ENCODE assay signal across 8 cellular contexts in the genomic region with DNA sequence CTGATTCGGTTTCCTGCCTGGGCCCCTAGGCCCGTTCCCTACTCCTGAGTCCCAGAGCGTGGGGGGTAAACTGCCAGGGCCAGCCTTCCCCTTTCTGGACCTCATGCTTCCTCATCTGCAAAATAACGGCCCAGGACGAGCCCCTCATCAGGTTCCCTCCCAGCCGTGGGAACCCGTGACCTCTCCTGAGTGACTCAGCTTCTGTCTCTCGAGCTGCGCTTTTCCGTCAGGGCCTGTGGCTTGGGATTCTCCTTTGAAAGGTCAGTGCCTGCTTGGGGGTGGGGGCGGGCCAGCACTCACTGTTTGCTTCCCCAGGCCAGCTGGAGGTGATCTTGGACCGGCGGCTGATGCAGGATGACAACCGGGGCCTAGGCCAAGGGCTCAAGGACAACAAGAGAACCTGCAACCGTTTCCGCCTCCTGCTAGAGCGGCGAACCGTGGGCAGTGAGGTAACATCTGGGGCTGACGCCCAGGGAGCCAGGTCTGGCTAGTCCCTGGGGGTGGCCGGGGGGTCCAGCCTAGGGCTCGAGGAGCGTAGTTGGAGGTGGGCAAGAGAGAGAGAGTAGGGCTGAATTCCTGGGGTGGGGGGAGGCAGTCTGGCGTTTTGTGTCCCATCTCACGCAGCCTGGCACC. TPM values are rescaled to one million over a fixed set of nuclear protein-coding genes. Genes with fewer than 3 reads are reported as not detected.
DNase-seq lines count a peak whose midpoint lies in the region; ATAC-seq and TF ChIP-seq lines count a peak whose summit lies in the region.
"Had no signal": no experiment of that assay in that cellular context is flagged by ENCODE, and none has a peak within 500 bp of the region (broad histone marks: within the 10 kb centered on the region; RNA-seq: fewer than 3 reads in every experiment).

No MANE protein-coding gene starts in this region.

- no peak overlapping the region for H3K27ac Mint-ChIP-seq in CD4-positive, CD25-positive, alpha-beta regulatory T cell
- no peak overlapping the region for H3K27ac Mint-ChIP-seq in activated CD4-positive, alpha-beta T cell treated with anti-CD3 and anti-CD28 coated beads, Interleukin-2, amount 10 ng/mL, durations not matched to agents 7 days and 5 days
- no peak overlapping the region for H3K27ac Mint-ChIP-seq in MCF 10A (ENCODE audit: low read depth, unreplicated experiment)
- H3K27ac Mint-ChIP-seq: T-helper 1 cell treated with Interleukin-12 subunit alpha and Interleukin-12 subunit beta and Interleukin-4 antibody, amounts not matched to agents 30 μg/mL and 1 μg/mL, for 36 hours had no signal

- H3K4me3 ChIP-seq in CD4-positive, CD25-positive, alpha-beta regulatory T cell (ENCODE audit: low read depth, low read length), result no peak overlapping the region
- H3K4me3 ChIP-seq in mesenchymal stem cell (ENCODE audit: insufficient read depth in 1 of 2, low read depth in 1 of 2, low read length in 2 of 2), result no peak overlapping the region

- H3K79me1 ChIP-seq in mesenchymal stem cell (replicated peaks; ENCODE audit: low read length, poor library complexity, severe bottlenecking), result no peaks in the 10 kb centered on the region

- H2BK12ac ChIP-seq in mesenchymal stem cell (ENCODE audit: low read length in 2 of 2), result peak overlapping the region in 1 of 2 experiments; percentile 79

- peaks cover 0 to 2% (median 0%) of the 10 kb centered on the region in 4 donors for H3K4me1 Mint-ChIP-seq in CD4-positive, CD25-positive, alpha-beta regulatory T cell
- no peaks in the 10 kb centered on the region for H3K4me1 Mint-ChIP-seq in activated CD4-positive, alpha-beta T cell treated with anti-CD3 and anti-CD28 coated beads, Interleukin-2, amount 10 ng/mL, durations not matched to agents 7 days and 5 days
- H3K4me1 Mint-ChIP-seq in MCF 10A (ENCODE audit: insufficient read depth, unreplicated experiment), result no peaks in the 10 kb centered on the region

- H3K27ac ChIP-seq in CD4-positive, CD25-positive, alpha-beta regulatory T cell (ENCODE audit: insufficient read depth, low read length, poor library complexity, severe bottlenecking), result no peak overlapping the region
- H3K27ac ChIP-seq in mesenchymal stem cell (ENCODE audit: low read length, poor library complexity, severe bottlenecking), result peak overlapping the region; percentile 22

- peaks cover 0 to 2% (median 0%) of the 10 kb centered on the region in 7 donors for H3K9me3 Mint-ChIP-seq in CD4-positive, CD25-positive, alpha-beta regulatory T cell
- no peaks in the 10 kb centered on the region for H3K9me3 Mint-ChIP-seq in activated CD4-positive, alpha-beta T cell treated with anti-CD3 and anti-CD28 coated beads, Interleukin-2, amount 10 ng/mL, durations not matched to agents 7 days and 5 days
- H3K9me3 Mint-ChIP-seq in MCF 10A (ENCODE audit: unreplicated experiment), result no peaks in the 10 kb centered on the region
- H3K9me3 Mint-ChIP-seq: T-helper 1 cell treated with Interleukin-12 subunit alpha and Interleukin-12 subunit beta and Interleukin-4 antibody, amounts not matched to agents 30 μg/mL and 1 μg/mL, for 36 hours had no signal

- no peak overlapping the region for H3K4me2 ChIP-seq in mesenchymal stem cell (ENCODE audit: low read length, poor library complexity, severe bottlenecking)

- H2BK15ac ChIP-seq in mesenchymal stem cell (ENCODE audit: low read depth, poor library complexity, severe bottlenecking), result no peak overlapping the region

- no peaks in the 10 kb centered on the region for H3K9me3 ChIP-seq in CD4-positive, CD25-positive, alpha-beta regulatory T cell (ENCODE audit: control insufficient read depth in 2 of 2, low read length in 2 of 2)
- H3K9me3 ChIP-seq in mesenchymal stem cell (ENCODE audit: control insufficient read depth, low read length), result no peaks in the 10 kb centered on the region

- no peaks in the 10 kb centered on the region for H3K27me3 Mint-ChIP-seq in CD4-positive, CD25-positive, alpha-beta regulatory T cell
- no peaks in the 10 kb centered on the region for H3K27me3 Mint-ChIP-seq in activated CD4-positive, alpha-beta T cell treated with anti-CD3 and anti-CD28 coated beads, Interleukin-2, amount 10 ng/mL, durations not matched to agents 7 days and 5 days
- no peaks in the 10 kb centered on the region for H3K27me3 Mint-ChIP-seq in MCF 10A (ENCODE audit: insufficient read depth, unreplicated experiment)

- CTCF ChIA-PET in activated CD4-positive, alpha-beta T cell treated with anti-CD3 and anti-CD28 coated beads, Interleukin-2, amount 10 ng/mL, durations not matched to agents 7 days and 5 days (lab: Charles Lee), result interaction anchor here (0.6 to 2.4 kb wide), 2 partner anchors 16 to 27 kb away, joined by 3 to 13 read pairs; a partner anchor contains a TSS
- CTCF ChIA-PET in MCF 10A (lab: Yijun Ruan, JAX), result interaction anchor here (0.8 to 1.2 kb wide), 2 partner anchors 16 to 33 kb away, joined by 4 read pairs; no protein-coding TSS in a partner anchor

- H2BK5ac ChIP-seq in mesenchymal stem cell (ENCODE audit: low read depth, low read length, poor library complexity, severe bottlenecking), result no peak overlapping the region

- H3K4ac ChIP-seq in mesenchymal stem cell (ENCODE audit: low read depth in 1 of 2, low read length in 2 of 2), result no peak overlapping the region

- no peak overlapping the region for H3K9ac ChIP-seq in mesenchymal stem cell (ENCODE audit: low read length)

- H3K18ac ChIP-seq in mesenchymal stem cell (ENCODE audit: low read depth in 1 of 2, low read length in 2 of 2), result peak overlapping the region in 1 of 2 experiments; percentile 81

- no peak overlapping the region for H3K23ac ChIP-seq in mesenchymal stem cell (ENCODE audit: low read length in 2 of 2)

- no TSS peak for BruUV-seq in MCF 10A (replicated peaks; lab: Mats Ljungman, UMichigan)

- peak; percentile 18 to 30 for ATAC-seq in CD4-positive, CD25-positive, alpha-beta regulatory T cell (ENCODE audit: low read depth in 2 of 2)

- H2AK5ac ChIP-seq in mesenchymal stem cell (ENCODE audit: low read length, severe bottlenecking), result no peak overlapping the region

- no peak for DNase-seq in CD4-positive, CD25-positive, alpha-beta regulatory T cell
- peak; percentile 50 for DNase-seq in amniotic epithelial cell (ENCODE audit: low read depth)
- peak; percentile 91 for DNase-seq in mesenchymal stem cell
- no peak for DNase-seq in NCI-H2171 (lab: John Stamatoyannopoulos, UW)
- no peak for DNase-seq in activated CD4-positive, alpha-beta T cell treated with anti-CD3 and anti-CD28 coated beads, Interleukin-2, amount 10 ng/mL, durations not matched to agents 7 days and 5 days
- DNase-seq in MCF 10A (ENCODE audit: unreplicated experiment), result no peak
- DNase-seq: NCI-H1694 had no signal

- no peaks in the 10 kb centered on the region for H3K27me3 ChIP-seq in CD4-positive, CD25-positive, alpha-beta regulatory T cell (ENCODE audit: control insufficient read depth, insufficient read depth, low read length)
- no peaks in the 10 kb centered on the region for H3K27me3 ChIP-seq in mesenchymal stem cell (ENCODE audit: control insufficient read depth in 1 of 2, insufficient read depth in 1 of 2, low read length in 2 of 2)

- H3K14ac ChIP-seq in mesenchymal stem cell (ENCODE audit: low read length in 2 of 2), result no peak overlapping the region

- no peak overlapping the region for H3K4me3 Mint-ChIP-seq in CD4-positive, CD25-positive, alpha-beta regulatory T cell
- no peak overlapping the region for H3K4me3 Mint-ChIP-seq in activated CD4-positive, alpha-beta T cell treated with anti-CD3 and anti-CD28 coated beads, Interleukin-2, amount 10 ng/mL, durations not matched to agents 7 days and 5 days
- no peak overlapping the region for H3K4me3 Mint-ChIP-seq in MCF 10A (ENCODE audit: unreplicated experiment)
- H3K4me3 Mint-ChIP-seq: T-helper 1 cell treated with Interleukin-12 subunit alpha and Interleukin-12 subunit beta and Interleukin-4 antibody, amounts not matched to agents 30 μg/mL and 1 μg/mL, for 36 hours had no signal

- no peak overlapping the region for H4K91ac ChIP-seq in mesenchymal stem cell (ENCODE audit: low read length)

- peaks cover 87% of the 10 kb centered on the region for H3K36me3 ChIP-seq in CD4-positive, CD25-positive, alpha-beta regulatory T cell (ENCODE audit: control insufficient read depth, insufficient read depth, low read length)
- H3K36me3 ChIP-seq in mesenchymal stem cell (ENCODE audit: control insufficient read depth in 1 of 2, insufficient read depth in 2 of 2, low read depth in 1 of 2, low read length in 2 of 2), result peaks cover 72 to 97% of the 10 kb centered on the region in 2 experiments

- no peak overlapping the region for H2AFZ ChIP-seq in mesenchymal stem cell (ENCODE audit: low read depth, low read length)

- no peak for TF ChIP-seq CTCF in MCF 10A (IDR thresholded peaks at IDR 0.05; ENCODE audit: unreplicated experiment)

- no peak overlapping the region for H2BK120ac ChIP-seq in mesenchymal stem cell (ENCODE audit: low read depth, low read length)

- 63% methylated on average over 23 of the region's 25 CpGs for WGBS in mesenchymal stem cell

- POLR2A ChIA-PET in activated CD4-positive, alpha-beta T cell treated with anti-CD3 and anti-CD28 coated beads, Interleukin-2, amount 10 ng/mL, durations not matched to agents 7 days and 5 days (lab: Charles Lee), result no interaction called here
- POLR2A ChIA-PET in MCF 10A (lab: Yijun Ruan, JAX), result no interaction called here

- intact Hi-C loops in MCF 10A (cut with micrococcal nuclease), result no loop called here

- peaks cover 62% of the 10 kb centered on the region for H3K36me3 Mint-ChIP-seq in CD4-positive, CD25-positive, alpha-beta regulatory T cell
- peaks cover 58% of the 10 kb centered on the region for H3K36me3 Mint-ChIP-seq in activated CD4-positive, alpha-beta T cell treated with anti-CD3 and anti-CD28 coated beads, Interleukin-2, amount 10 ng/mL, durations not matched to agents 7 days and 5 days (ENCODE audit: low read depth)
- H3K36me3 Mint-ChIP-seq in MCF 10A (ENCODE audit: insufficient read depth, unreplicated experiment), result peaks cover 39% of the 10 kb centered on the region

- no peaks in the 10 kb centered on the region for H3K4me1 ChIP-seq in CD4-positive, CD25-positive, alpha-beta regulatory T cell (ENCODE audit: control insufficient read depth, insufficient read depth, low read length, poor library complexity, severe bottlenecking)
- peaks cover 17% of the 10 kb centered on the region for H3K4me1 ChIP-seq in mesenchymal stem cell (ENCODE audit: control insufficient read depth, insufficient read depth, low read depth, low read length)

- peak overlapping the region; percentile 36 for H4K8ac ChIP-seq in mesenchymal stem cell (ENCODE audit: low read length)

RNA-seq across cellular contexts. Expression of a gene that starts 12.8 kb away (rescaled TPM):
- 120 TPM for total RNA-seq in CD4-positive, CD25-positive, alpha-beta regulatory T cell
- polyA plus RNA-seq in CD4-positive, CD25-positive, alpha-beta regulatory T cell, result 1 to 10 TPM; 3.8 to 6.6 (median 5.7) TPM
- 23.9 TPM for polyA plus RNA-seq in mesenchymal stem cell (2013, experiment 1 of 2)
- polyA plus RNA-seq in mesenchymal stem cell (2013, experiment 2 of 2), result 23.2 TPM
- 10 to 100 TPM; 77.4 to 97.4 TPM for total RNA-seq in activated CD4-positive, alpha-beta T cell treated with anti-CD3 and anti-CD28 coated beads, Interleukin-2, amount 10 ng/mL, durations not matched to agents 7 days and 5 days
- 42.1 and 42.4 TPM in 2 replicates for total RNA-seq in MCF 10A (2022)

RNA-seq across cellular contexts. Expression of a gene that starts 16.4 kb away (rescaled TPM):
- 15.6 TPM for total RNA-seq in CD4-positive, CD25-positive, alpha-beta regulatory T cell
- 10 to 100 TPM; 24.4 to 36.2 (median 33.3) TPM for polyA plus RNA-seq in CD4-positive, CD25-positive, alpha-beta regulatory T cell
- polyA plus RNA-seq in mesenchymal stem cell (2013, experiment 1 of 2), result 7.3 TPM
- polyA plus RNA-seq in mesenchymal stem cell (2013, experiment 2 of 2), result 7.2 TPM
- 10 to 100 TPM; 22.9 to 26.2 TPM for total RNA-seq in activated CD4-positive, alpha-beta T cell treated with anti-CD3 and anti-CD28 coated beads, Interleukin-2, amount 10 ng/mL, durations not matched to agents 7 days and 5 days
- 23.6 and 25.5 TPM in 2 replicates for total RNA-seq in MCF 10A (2022)

RNA-seq across cellular contexts. Expression of a gene that starts 19.2 kb away (rescaled TPM):
- 48.3 TPM for total RNA-seq in CD4-positive, CD25-positive, alpha-beta regulatory T cell
- polyA plus RNA-seq in CD4-positive, CD25-positive, alpha-beta regulatory T cell, result 10 to 100 TPM; 45.4 to 65.9 (median 59.3) TPM
- 30.4 TPM for polyA plus RNA-seq in mesenchymal stem cell (2013, experiment 1 of 2)
- polyA plus RNA-seq in mesenchymal stem cell (2013, experiment 2 of 2), result 28.6 TPM
- 10 to 100 TPM; 59.3 to 69.8 TPM for total RNA-seq in activated CD4-positive, alpha-beta T cell treated with anti-CD3 and anti-CD28 coated beads, Interleukin-2, amount 10 ng/mL, durations not matched to agents 7 days and 5 days
- 61.7 and 63.1 TPM in 2 replicates for total RNA-seq in MCF 10A (2022)

RNA-seq across cellular contexts. Expression of a gene that starts 31.6 kb away (rescaled TPM):
- 3.8 TPM for total RNA-seq in CD4-positive, CD25-positive, alpha-beta regulatory T cell
- polyA plus RNA-seq in CD4-positive, CD25-positive, alpha-beta regulatory T cell, result under 1 TPM in 2 of 4 donors, not detected in 2; 0.13 TPM
- 5.5 TPM for polyA plus RNA-seq in mesenchymal stem cell (2013, experiment 1 of 2)
- 5.3 TPM for polyA plus RNA-seq in mesenchymal stem cell (2013, experiment 2 of 2)
- total RNA-seq in activated CD4-positive, alpha-beta T cell treated with anti-CD3 and anti-CD28 coated beads, Interleukin-2, amount 10 ng/mL, durations not matched to agents 7 days and 5 days, result 10 to 100 TPM in 1 of 2 experiments, 1 to 10 TPM in 1; 8.6 to 10.7 TPM
- total RNA-seq in MCF 10A (2022), result 0.32 and 0.91 TPM in 2 replicates

RNA-seq across cellular contexts. Expression of a gene that starts 38.8 kb away (rescaled TPM):
- total RNA-seq in CD4-positive, CD25-positive, alpha-beta regulatory T cell, result 6.2 TPM
- polyA plus RNA-seq in CD4-positive, CD25-positive, alpha-beta regulatory T cell, result 1 to 10 TPM; 2.2 to 4.2 (median 3.3) TPM
- 5.6 TPM for polyA plus RNA-seq in mesenchymal stem cell (2013, experiment 1 of 2)
- 5.7 TPM for polyA plus RNA-seq in mesenchymal stem cell (2013, experiment 2 of 2)
- total RNA-seq in activated CD4-positive, alpha-beta T cell treated with anti-CD3 and anti-CD28 coated beads, Interleukin-2, amount 10 ng/mL, durations not matched to agents 7 days and 5 days, result 10 to 100 TPM; 30.8 to 35.9 TPM
- 21.5 and 29.0 TPM in 2 replicates for total RNA-seq in MCF 10A (2022)

Comparison
In these comparisons a context has a peak if more than half of its experiments do, and no peak if none do; other contexts are left out.
1. DNase-seq: peak in amniotic epithelial cell (single experiment) and mesenchymal stem cell (single experiment); none in CD4-positive, CD25-positive, alpha-beta regulatory T cell (0 of 3), NCI-H2171 (single experiment), activated CD4-positive, alpha-beta T cell treated with anti-CD3 and anti-CD28 coated beads, Interleukin-2, amount 10 ng/mL, durations not matched to agents 7 days and 5 days (single experiment) and MCF 10A (single experiment).